Comparison of ENCODE assay signal across 8 cellular contexts in the genomic region with DNA sequence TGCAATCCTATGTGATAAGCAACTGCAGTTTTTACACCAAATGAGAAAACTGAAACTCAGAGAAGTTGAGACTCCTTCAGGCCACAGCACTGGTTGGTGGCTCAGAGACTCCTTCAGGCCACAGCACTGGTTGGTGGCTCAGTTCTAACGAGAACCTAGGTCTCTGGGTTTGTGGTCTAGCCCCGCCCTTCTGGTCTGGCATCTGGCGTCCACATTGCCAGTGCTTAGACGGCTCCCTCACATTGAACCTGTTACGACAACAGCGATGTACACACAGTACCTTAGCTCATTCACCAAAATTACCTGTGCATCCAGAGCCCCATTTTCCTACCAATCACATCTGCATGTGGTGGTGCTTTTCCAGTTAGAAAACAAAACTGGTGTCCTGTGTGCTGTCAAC.
DNase-seq lines count a peak whose midpoint lies in the region; ATAC-seq, FAIRE-seq and TF ChIP-seq lines count a peak whose summit lies in the region.

No MANE protein-coding gene starts in this region.

- no peak overlapping the region for H3K27ac Mint-ChIP-seq in memory B cell

- TF ChIP-seq CTCF in D721Med (IDR thresholded peaks at IDR 0.05; ENCODE audit: insufficient read depth, missing control alignments), result no peak

- FAIRE-seq in D721Med (lab: Jason Lieb, UNC), result no peak

- peak; percentile 56 for DNase-seq in activated naive CD4-positive, alpha-beta T cell treated with Interleukin-2 at 50 U/mL for 16 hours
- no peak for DNase-seq in activated naive CD4-positive, alpha-beta T cell treated with anti-CD3 and anti-CD28 coated beads, Interleukin-2, amount 50 U/mL, for 16 hours
- peak; percentile 59 to 74 for DNase-seq in activated CD4-positive, alpha-beta T cell treated with anti-CD3 and anti-CD28 coated beads, Interleukin-2, amount 50 U/mL, for 48 hours
- DNase-seq in memory B cell (ENCODE audit: low spot score in 2 of 2), result no peak
- no peak for DNase-seq in D721Med (ENCODE audit: insufficient read length, low spot score)
- DNase-seq in erythroblast (lab: John Stamatoyannopoulos, UW), result no peak
- DNase-seq in NCI-H1436 (lab: John Stamatoyannopoulos, UW), result no peak

- H3K4me3 Mint-ChIP-seq in memory B cell, result no peak overlapping the region

- H3K4me1 Mint-ChIP-seq in memory B cell, result peaks cover 9% of the 10 kb centered on the region

- TF ChIP-seq POLR2A in erythroblast (IDR thresholded peaks at IDR 0.05; ENCODE audit: low read length), result no peak

- no peaks in the 10 kb centered on the region for H3K36me3 Mint-ChIP-seq in memory B cell

- H3K9me3 Mint-ChIP-seq in memory B cell, result no peaks in the 10 kb centered on the region

- ATAC-seq in HG03095 (IDR thresholded peaks at IDR 0.05; ENCODE audit: unreplicated experiment), result peak; percentile 31
- ATAC-seq in memory B cell (ENCODE audit: low read depth), result peak; percentile 44

- peaks cover 13% of the 10 kb centered on the region for H3K27me3 Mint-ChIP-seq in memory B cell

Comparison
In these comparisons a context has a peak if more than half of its experiments do, and no peak if none do; other contexts are left out.
1. DNase-seq: peak in activated naive CD4-positive, alpha-beta T cell treated with Interleukin-2 at 50 U/mL for 16 hours (single experiment) and activated CD4-positive, alpha-beta T cell treated with anti-CD3 and anti-CD28 coated beads, Interleukin-2, amount 50 U/mL, for 48 hours (2 of 2); none in activated naive CD4-positive, alpha-beta T cell treated with anti-CD3 and anti-CD28 coated beads, Interleukin-2, amount 50 U/mL, for 16 hours (single experiment), memory B cell (0 of 2), D721Med (single experiment), erythroblast (0 of 2) and NCI-H1436 (single experiment).